In the genomic region with DNA sequence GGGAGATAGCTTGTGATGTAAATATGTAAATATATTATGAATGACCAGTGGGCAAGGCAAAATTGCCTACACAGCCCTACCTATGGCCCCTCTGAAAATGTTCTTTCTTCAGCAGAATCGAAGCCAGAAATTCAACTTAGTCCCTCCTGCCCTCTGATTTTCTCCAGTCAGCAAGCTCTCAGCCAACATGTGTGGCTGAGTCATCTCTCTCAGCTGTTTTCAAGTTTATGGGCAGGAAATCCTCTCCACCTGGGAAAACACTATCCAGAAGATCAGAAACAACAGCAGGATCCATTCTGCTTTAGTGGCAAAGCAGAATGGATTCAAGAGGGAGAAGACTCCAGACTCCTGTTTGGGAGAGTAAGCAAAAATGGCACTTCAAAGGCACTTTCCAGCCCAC, we compare ENCODE assay signal across 18 cellular contexts. TPM values are rescaled to one million over a fixed set of nuclear protein-coding genes. Genes with fewer than 3 reads are reported as not detected.
DNase-seq lines count a peak whose midpoint lies in the region; ATAC-seq and TF ChIP-seq lines count a peak whose summit lies in the region.
"Had no signal": no experiment of that assay in that cellular context is flagged by ENCODE, and none has a peak within 500 bp of the region (broad histone marks: within the 10 kb centered on the region; RNA-seq: fewer than 3 reads in every experiment).

No MANE protein-coding gene starts in this region.

- no peak overlapping the region for H3K27ac ChIP-seq in A673 (ENCODE audit: low read depth, low read length, poor library complexity, severe bottlenecking)
- H3K27ac ChIP-seq in osteoblast (ENCODE audit: low read depth, low read length), result no peak overlapping the region
- no peak overlapping the region for H3K27ac ChIP-seq in coronary artery
- H3K27ac ChIP-seq: colonic mucosa, stomach, uterus had no signal

- H3K79me2 ChIP-seq in osteoblast (ENCODE audit: insufficient read depth, low read length), result peaks cover 2% of the 10 kb centered on the region

- TSS peak; percentile 16 for BruUV-seq in A673 (replicated peaks; lab: Mats Ljungman, UMichigan)

- H4K20me1 ChIP-seq in osteoblast (ENCODE audit: insufficient read depth, low read length), result no peaks in the 10 kb centered on the region

- DNase-seq in A673 (ENCODE audit: low spot score) (no peak), GM04504 (ENCODE audit: low read depth) (peak; percentile 7), choroid plexus epithelial cell (ENCODE audit: low read depth) (peak; percentile 81), osteoblast (ENCODE audit: insufficient read length, low spot score, missing footprints) (peak; percentile 8), coronary artery (ENCODE audit: low spot score) (no peak), islet precursor cell (no peak)
- DNase-seq: activated CD4-positive, alpha-beta T cell treated with anti-CD3 and anti-CD28 coated beads for 4 hours; activated CD8-positive, alpha-beta memory T cell treated with anti-CD3 and anti-CD28 coated beads, Interleukin-2, amount 50 U/mL, for 48 hours; colonic mucosa; head of caudate nucleus; NCI-H524; retina; stimulated activated CD4-positive, alpha-beta T cell treated with anti-CD3 and anti-CD28 coated beads, Interleukin-2, amount 100 ng/mL, for 24 hours; stomach; uterus had no signal

- H3K9me3 ChIP-seq in A673 (ENCODE audit: low read depth, low read length, poor library complexity, severe bottlenecking), result peaks cover 38% of the 10 kb centered on the region
- peaks cover 11% of the 10 kb centered on the region for H3K9me3 ChIP-seq in osteoblast (ENCODE audit: low read depth, low read length)
- H3K9me3 ChIP-seq: colonic mucosa had no signal

- no peak overlapping the region for H2AFZ ChIP-seq in osteoblast (ENCODE audit: low read length)

- H3K4me3 ChIP-seq in A673 (ENCODE audit: low read depth, low read length, poor library complexity, severe bottlenecking) (no peak overlapping the region), choroid plexus epithelial cell (ENCODE audit: low read depth, low read length) (no peak overlapping the region), osteoblast (ENCODE audit: insufficient read depth, low read length) (no peak overlapping the region), coronary artery (no peak overlapping the region)
- H3K4me3 ChIP-seq: colonic mucosa, GM12878, stomach, uterus had no signal

- intact Hi-C loops in A673 (cut with micrococcal nuclease; ENCODE audit: unreplicated experiment), result no loop called here

- ATAC-seq in GM21825 (IDR thresholded peaks at IDR 0.05; ENCODE audit: unreplicated experiment) (no peak), esophagus mucosa (no peak)
- ATAC-seq: GM12878 had no signal

- no peak overlapping the region for H3K4me2 ChIP-seq in osteoblast (ENCODE audit: insufficient read depth, low read length)

- H3K27me3 ChIP-seq in A673 (replicated peaks; ENCODE audit: insufficient read depth, low read depth, low read length, poor library complexity) (no peaks in the 10 kb centered on the region), osteoblast (ENCODE audit: insufficient read depth, low read length) (no peaks in the 10 kb centered on the region)
- H3K27me3 ChIP-seq: colonic mucosa, stomach, uterus had no signal

- CTCF ChIA-PET in A673 (lab: Charles Lee), result no interaction called here

- POLR2A ChIA-PET in A673 (lab: Charles Lee; ENCODE audit: low non-redundant PET), result no interaction called here

- TF ChIP-seq CTCF in A673 (conservative IDR thresholded peaks at IDR 0.05; ENCODE audit: low read depth, low read length) (no peak), choroid plexus epithelial cell (conservative IDR thresholded peaks at IDR 0.05; ENCODE audit: low read depth, low read length) (no peak), osteoblast (IDR thresholded peaks at IDR 0.05; ENCODE audit: extremely low read depth, low read depth, low read length) (no peak), coronary artery (IDR thresholded peaks at IDR 0.05) (no peak)

- H3K36me3 ChIP-seq in A673 (ENCODE audit: insufficient read depth, low read length, poor library complexity, severe bottlenecking) (peaks cover 59% of the 10 kb centered on the region), osteoblast (ENCODE audit: insufficient read depth, low read length) (peaks cover 46% of the 10 kb centered on the region)
- H3K36me3 ChIP-seq: uterus had no signal

- H3K4me1 ChIP-seq in A673 (ENCODE audit: insufficient read depth, low read length, poor library complexity, severe bottlenecking) (no peaks in the 10 kb centered on the region), osteoblast (ENCODE audit: insufficient read depth, low read length) (no peaks in the 10 kb centered on the region)
- H3K4me1 ChIP-seq: colonic mucosa, stomach, uterus had no signal

RNA-seq across cellular contexts. Expression of a gene that starts 8.9 kb away (rescaled TPM):
- total RNA-seq in A673 (2021) (5.2 and 5.8 TPM in 2 replicates), osteoblast (5.4 and 7.4 TPM in 2 replicates), esophagus mucosa (1.4 TPM)

Comparison
In these comparisons a context has a peak if more than half of its experiments do, and no peak if none do; other contexts are left out.
1. DNase-seq: peak in GM04504 (single experiment), choroid plexus epithelial cell (single experiment) and osteoblast (single experiment); none in A673 (single experiment), coronary artery (single experiment) and islet precursor cell (single experiment).